1 cellular context compared by ENCODE assay signal in genomic region chr15:63362196-63362595, GRCh38.
A peak's percentile ranks its signal among the peaks of the same experiment; 100 is the strongest.
TF ChIP-seq lines count a peak whose summit lies in the region.

No MANE protein-coding gene starts in this region.

TF ChIP-seq in K562, 482 proteins besides CTCF, POLR2A, EP300 and RAD21 (continued from another document and continues in another):
- TF ChIP-seq NFE2L1 (tag; IDR thresholded peaks at IDR 0.05; ENCODE audit: borderline replicate concordance, low read depth) (no peak), TCF7 (IDR thresholded peaks at IDR 0.05; ENCODE audit: borderline replicate concordance) (no peak), RFX5 (IDR thresholded peaks at IDR 0.05; ENCODE audit: low read depth, low read length) (no peak), RBM15 (IDR thresholded peaks at IDR 0.05; ENCODE audit: insufficient read depth, low read length) (no peak), SLC30A9 (CRISPR knock-in tag; IDR thresholded peaks at IDR 0.05) (no peak), ZBTB9 (CRISPR knock-in tag; IDR thresholded peaks at IDR 0.05) (no peak), KAT8 (IDR thresholded peaks at IDR 0.05; ENCODE audit: low read depth) (no peak), SREBF2 (CRISPR knock-in tag; IDR thresholded peaks at IDR 0.05) (no peak), TSC22D4 (tag; IDR thresholded peaks at IDR 0.05) (no peak), CREM (IDR thresholded peaks at IDR 0.05; ENCODE audit: low read depth) (peak; percentile 76), ZNF133 (CRISPR knock-in tag; IDR thresholded peaks at IDR 0.05) (no peak), MXD1 (CRISPR knock-in tag; IDR thresholded peaks at IDR 0.05; ENCODE audit: borderline replicate concordance, poor library complexity, severe bottlenecking) (no peak), HDAC8 (tag; IDR thresholded peaks at IDR 0.05) (no peak), ZNF77 (CRISPR knock-in tag; IDR thresholded peaks at IDR 0.05) (no peak), MECOM (CRISPR knock-in tag; IDR thresholded peaks at IDR 0.05) (0 out of 2 replicates have a peak, but pooled peaks have one; percentile 34), MNT (conservative IDR thresholded peaks at IDR 0.05) (0 out of 4 replicates have a peak, but pooled peaks of 1 of the 2 experiments have one; percentile 15), RCOR1 (IDR thresholded peaks at IDR 0.05; ENCODE audit: borderline replicate concordance in 1 of 2, low read depth in 2 of 2, low read length in 2 of 2) (peak in 1 of 2 experiments; percentile 88; a peak in 3 of 4 replicates), L3MBTL2 (IDR thresholded peaks at IDR 0.05) (peak; percentile 49), THAP7 (CRISPR knock-in tag; IDR thresholded peaks at IDR 0.05) (no peak), NR3C1 (CRISPR knock-in tag; IDR thresholded peaks at IDR 0.05) (no peak), SREBF1 (IDR thresholded peaks at IDR 0.05; ENCODE audit: borderline replicate concordance, low read depth, low read length) (no peak), NR1H2 (CRISPR knock-in tag; IDR thresholded peaks at IDR 0.05) (no peak), ZNF449 (CRISPR knock-in tag; IDR thresholded peaks at IDR 0.05) (peak; percentile 17; the same call in 1 of the 2 replicates), MTA3 (IDR thresholded peaks at IDR 0.05; ENCODE audit: borderline replicate concordance) (peak; percentile 56; the same call in 1 of the 2 replicates), ZNF395 (CRISPR knock-in tag; IDR thresholded peaks at IDR 0.05) (no peak), CBX3 (IDR thresholded peaks at IDR 0.05; ENCODE audit: borderline replicate concordance in 1 of 2, low read length in 2 of 2) (no peak), CCAR2 (IDR thresholded peaks at IDR 0.05; ENCODE audit: low read depth, low read length) (no peak), EWSR1 (IDR thresholded peaks at IDR 0.05; ENCODE audit: borderline replicate concordance, low read depth, partially characterized antibody) (no peak), DPF2 (IDR thresholded peaks at IDR 0.05) (peak; percentile 38; the same call in 1 of the 2 replicates), ZBTB40 (IDR thresholded peaks at IDR 0.05) (no peak), ZBTB40 (CRISPR knock-in tag; IDR thresholded peaks at IDR 0.05) (no peak), NEUROD1 (IDR thresholded peaks at IDR 0.05; ENCODE audit: borderline replicate concordance, low read depth, low read length, partially characterized antibody) (no peak), HDAC1 (IDR thresholded peaks at IDR 0.05) (0 out of 4 replicates have a peak, but pooled peaks of 1 of the 2 experiments have one; percentile 14), ZNF780A (CRISPR knock-in tag; IDR thresholded peaks at IDR 0.05) (no peak), CBFA2T2 (conservative IDR thresholded peaks at IDR 0.05) (no peak), DDX20 (tag; IDR thresholded peaks at IDR 0.05; ENCODE audit: low read depth) (no peak), SMAD4 (CRISPR knock-in tag; conservative IDR thresholded peaks at IDR 0.05) (0 out of 2 replicates have a peak, but pooled peaks have one; percentile 11), CC2D1A (IDR thresholded peaks at IDR 0.05) (no peak), MAFF (IDR thresholded peaks at IDR 0.05; ENCODE audit: low read length) (peak; percentile 13; the same call in 1 of the 2 replicates), MTA2 (IDR thresholded peaks at IDR 0.05; ENCODE audit: low read depth) (no peak), ZHX1 (conservative IDR thresholded peaks at IDR 0.05; ENCODE audit: low read length) (no peak)
- TF ChIP-seq, protein P1, sequence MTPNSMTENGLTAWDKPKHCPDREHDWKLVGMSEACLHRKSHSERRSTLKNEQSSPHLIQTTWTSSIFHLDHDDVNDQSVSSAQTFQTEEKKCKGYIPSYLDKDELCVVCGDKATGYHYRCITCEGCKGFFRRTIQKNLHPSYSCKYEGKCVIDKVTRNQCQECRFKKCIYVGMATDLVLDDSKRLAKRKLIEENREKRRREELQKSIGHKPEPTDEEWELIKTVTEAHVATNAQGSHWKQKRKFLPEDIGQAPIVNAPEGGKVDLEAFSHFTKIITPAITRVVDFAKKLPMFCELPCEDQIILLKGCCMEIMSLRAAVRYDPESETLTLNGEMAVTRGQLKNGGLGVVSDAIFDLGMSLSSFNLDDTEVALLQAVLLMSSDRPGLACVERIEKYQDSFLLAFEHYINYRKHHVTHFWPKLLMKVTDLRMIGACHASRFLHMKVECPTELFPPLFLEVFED (CRISPR knock-in tag; conservative IDR thresholded peaks at IDR 0.05): no peak
- TF ChIP-seq, protein P2, sequence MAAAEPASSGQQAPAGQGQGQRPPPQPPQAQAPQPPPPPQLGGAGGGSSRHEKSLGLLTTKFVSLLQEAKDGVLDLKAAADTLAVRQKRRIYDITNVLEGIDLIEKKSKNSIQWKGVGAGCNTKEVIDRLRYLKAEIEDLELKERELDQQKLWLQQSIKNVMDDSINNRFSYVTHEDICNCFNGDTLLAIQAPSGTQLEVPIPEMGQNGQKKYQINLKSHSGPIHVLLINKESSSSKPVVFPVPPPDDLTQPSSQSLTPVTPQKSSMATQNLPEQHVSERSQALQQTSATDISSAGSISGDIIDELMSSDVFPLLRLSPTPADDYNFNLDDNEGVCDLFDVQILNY (CRISPR knock-in tag; IDR thresholded peaks at IDR 0.05): no peak
